20 cellular contexts compared by ENCODE assay signal in genomic region chr6:143708889-143709288, GRCh38.
"Had no signal": no experiment of that assay in that cellular context is flagged by ENCODE, and none has a peak within 500 bp of the region (broad histone marks: within the 10 kb centered on the region; RNA-seq: fewer than 3 reads in every experiment).

No MANE protein-coding gene starts in this region.

- H3K4me3 Mint-ChIP-seq: activated CD4-positive, alpha-beta T cell treated with anti-CD3 and anti-CD28 coated beads, Interleukin-2, amount 10 ng/mL, durations not matched to agents 7 days and 5 days; central memory CD8-positive, alpha-beta T cell; natural killer cell treated with Interleukin-12 subunit alpha and Interleukin-12 subunit beta and Interleukin-15 and Interleukin-18, amount 100 ng/mL, for 72 hours; T-helper 2 cell treated with Interferon-gamma antibody and Interleukin-4, amounts not matched to agents 5 μg/mL and 100 μg/mL, for 36 hours had no signal

- H3K4me3 ChIP-seq: coronary artery, prostate gland, skin epidermis, transverse colon had no signal

- H3K4me1 Mint-ChIP-seq: activated CD4-positive, alpha-beta T cell treated with anti-CD3 and anti-CD28 coated beads, Interleukin-2, amount 10 ng/mL, durations not matched to agents 7 days and 5 days had no signal

- H3K27ac Mint-ChIP-seq: activated CD4-positive, alpha-beta T cell treated with anti-CD3 and anti-CD28 coated beads, Interleukin-2, amount 10 ng/mL, durations not matched to agents 7 days and 5 days; natural killer cell treated with Interleukin-12 subunit alpha and Interleukin-12 subunit beta and Interleukin-15 and Interleukin-18, amount 100 ng/mL, for 72 hours; T-helper 2 cell treated with Interferon-gamma antibody and Interleukin-4, amounts not matched to agents 5 μg/mL and 100 μg/mL, for 36 hours had no signal

- H3K27me3 Mint-ChIP-seq: activated CD4-positive, alpha-beta T cell treated with anti-CD3 and anti-CD28 coated beads, Interleukin-2, amount 10 ng/mL, durations not matched to agents 7 days and 5 days; central memory CD8-positive, alpha-beta T cell; natural killer cell treated with Interleukin-12 subunit alpha and Interleukin-12 subunit beta and Interleukin-15 and Interleukin-18, amount 100 ng/mL, for 72 hours had no signal

- H3K4me1 ChIP-seq: prostate gland, transverse colon had no signal

- H3K9me3 Mint-ChIP-seq: central memory CD8-positive, alpha-beta T cell; natural killer cell treated with Interleukin-12 subunit alpha and Interleukin-12 subunit beta and Interleukin-15 and Interleukin-18, amount 100 ng/mL, for 72 hours; T-helper 2 cell treated with Interferon-gamma antibody and Interleukin-4, amounts not matched to agents 5 μg/mL and 100 μg/mL, for 36 hours had no signal

- DNase-seq: activated CD4-positive, alpha-beta T cell treated with anti-CD3 and anti-CD28 coated beads, Interleukin-2, amount 10 ng/mL, durations not matched to agents 7 days and 5 days; activated naive CD4-positive, alpha-beta T cell treated with Interleukin-2 at 50 U/mL for 16 hours; anterior cingulate cortex; brain microvascular endothelial cell; effector CD4-positive, alpha-beta T cell; foreskin fibroblast; left ventricle myocardium superior; mesendoderm; nucleus accumbens; right cardiac atrium; stimulated activated CD4-positive, alpha-beta T cell treated with anti-CD3 and anti-CD28 coated beads, Interleukin-15, amount 100 ng/mL, for 24 hours; stimulated activated CD4-positive, alpha-beta T cell treated with anti-CD3 and anti-CD28 coated beads, Interleukin-4, amount 100 ng/mL, for 24 hours; stimulated activated naive CD8-positive, alpha-beta T cell treated with anti-CD3 and anti-CD28 coated beads, Interleukin-15, Interleukin-2, amounts not matched to agents 100 U/mL and 50 U/mL, for 24 hours; transverse colon had no signal

- ATAC-seq: left ventricle myocardium superior; natural killer cell treated with Interleukin-12 subunit alpha and Interleukin-12 subunit beta and Interleukin-15 and Interleukin-18, amount 100 ng/mL, for 72 hours; right cardiac atrium; stimulated activated naive CD8-positive, alpha-beta T cell treated with anti-CD3 and anti-CD28 coated beads, Interleukin-15, Interleukin-2, amounts not matched to agents 100 U/mL and 50 U/mL, for 24 hours had no signal

- H3K27me3 ChIP-seq: brain microvascular endothelial cell, transverse colon had no signal

- H3K9me3 ChIP-seq: prostate gland, transverse colon had no signal

- H3K36me3 ChIP-seq: prostate gland, transverse colon had no signal
